Comparison of ENCODE assay signal across 2 cellular contexts in genomic region chr4:99714179-99714578, GRCh38.
A peak's percentile ranks its signal among the peaks of the same experiment; 100 is the strongest.
TF ChIP-seq lines count a peak whose summit lies in the region.

No MANE protein-coding gene starts in this region.

TF ChIP-seq in GM23338, 12 proteins besides CTCF, POLR2A, EP300 and RAD21:
- TF ChIP-seq ZNF331 (CRISPR knock-in tag; IDR thresholded peaks at IDR 0.05; ENCODE audit: low read depth) (no peak), EZH2 (IDR thresholded peaks at IDR 0.05; ENCODE audit: low read depth, unreplicated experiment) (no peak), ZNF114 (CRISPR knock-in tag; IDR thresholded peaks at IDR 0.05) (no peak), CREB1 (CRISPR knock-in tag; IDR thresholded peaks at IDR 0.05; ENCODE audit: low read depth) (no peak), ETS1 (IDR thresholded peaks at IDR 0.05) (no peak), JUNB (IDR thresholded peaks at IDR 0.05; ENCODE audit: unreplicated experiment) (no peak), NANOG (IDR thresholded peaks at IDR 0.05; ENCODE audit: borderline replicate concordance) (no peak), EZH2phosphoT487 (IDR thresholded peaks at IDR 0.05; ENCODE audit: unreplicated experiment) (no peak), STAT1 (IDR thresholded peaks at IDR 0.05; ENCODE audit: unreplicated experiment) (no peak), POLR2AphosphoS5 (IDR thresholded peaks at IDR 0.05; ENCODE audit: low read depth) (no peak)
- TF ChIP-seq, protein P1, sequence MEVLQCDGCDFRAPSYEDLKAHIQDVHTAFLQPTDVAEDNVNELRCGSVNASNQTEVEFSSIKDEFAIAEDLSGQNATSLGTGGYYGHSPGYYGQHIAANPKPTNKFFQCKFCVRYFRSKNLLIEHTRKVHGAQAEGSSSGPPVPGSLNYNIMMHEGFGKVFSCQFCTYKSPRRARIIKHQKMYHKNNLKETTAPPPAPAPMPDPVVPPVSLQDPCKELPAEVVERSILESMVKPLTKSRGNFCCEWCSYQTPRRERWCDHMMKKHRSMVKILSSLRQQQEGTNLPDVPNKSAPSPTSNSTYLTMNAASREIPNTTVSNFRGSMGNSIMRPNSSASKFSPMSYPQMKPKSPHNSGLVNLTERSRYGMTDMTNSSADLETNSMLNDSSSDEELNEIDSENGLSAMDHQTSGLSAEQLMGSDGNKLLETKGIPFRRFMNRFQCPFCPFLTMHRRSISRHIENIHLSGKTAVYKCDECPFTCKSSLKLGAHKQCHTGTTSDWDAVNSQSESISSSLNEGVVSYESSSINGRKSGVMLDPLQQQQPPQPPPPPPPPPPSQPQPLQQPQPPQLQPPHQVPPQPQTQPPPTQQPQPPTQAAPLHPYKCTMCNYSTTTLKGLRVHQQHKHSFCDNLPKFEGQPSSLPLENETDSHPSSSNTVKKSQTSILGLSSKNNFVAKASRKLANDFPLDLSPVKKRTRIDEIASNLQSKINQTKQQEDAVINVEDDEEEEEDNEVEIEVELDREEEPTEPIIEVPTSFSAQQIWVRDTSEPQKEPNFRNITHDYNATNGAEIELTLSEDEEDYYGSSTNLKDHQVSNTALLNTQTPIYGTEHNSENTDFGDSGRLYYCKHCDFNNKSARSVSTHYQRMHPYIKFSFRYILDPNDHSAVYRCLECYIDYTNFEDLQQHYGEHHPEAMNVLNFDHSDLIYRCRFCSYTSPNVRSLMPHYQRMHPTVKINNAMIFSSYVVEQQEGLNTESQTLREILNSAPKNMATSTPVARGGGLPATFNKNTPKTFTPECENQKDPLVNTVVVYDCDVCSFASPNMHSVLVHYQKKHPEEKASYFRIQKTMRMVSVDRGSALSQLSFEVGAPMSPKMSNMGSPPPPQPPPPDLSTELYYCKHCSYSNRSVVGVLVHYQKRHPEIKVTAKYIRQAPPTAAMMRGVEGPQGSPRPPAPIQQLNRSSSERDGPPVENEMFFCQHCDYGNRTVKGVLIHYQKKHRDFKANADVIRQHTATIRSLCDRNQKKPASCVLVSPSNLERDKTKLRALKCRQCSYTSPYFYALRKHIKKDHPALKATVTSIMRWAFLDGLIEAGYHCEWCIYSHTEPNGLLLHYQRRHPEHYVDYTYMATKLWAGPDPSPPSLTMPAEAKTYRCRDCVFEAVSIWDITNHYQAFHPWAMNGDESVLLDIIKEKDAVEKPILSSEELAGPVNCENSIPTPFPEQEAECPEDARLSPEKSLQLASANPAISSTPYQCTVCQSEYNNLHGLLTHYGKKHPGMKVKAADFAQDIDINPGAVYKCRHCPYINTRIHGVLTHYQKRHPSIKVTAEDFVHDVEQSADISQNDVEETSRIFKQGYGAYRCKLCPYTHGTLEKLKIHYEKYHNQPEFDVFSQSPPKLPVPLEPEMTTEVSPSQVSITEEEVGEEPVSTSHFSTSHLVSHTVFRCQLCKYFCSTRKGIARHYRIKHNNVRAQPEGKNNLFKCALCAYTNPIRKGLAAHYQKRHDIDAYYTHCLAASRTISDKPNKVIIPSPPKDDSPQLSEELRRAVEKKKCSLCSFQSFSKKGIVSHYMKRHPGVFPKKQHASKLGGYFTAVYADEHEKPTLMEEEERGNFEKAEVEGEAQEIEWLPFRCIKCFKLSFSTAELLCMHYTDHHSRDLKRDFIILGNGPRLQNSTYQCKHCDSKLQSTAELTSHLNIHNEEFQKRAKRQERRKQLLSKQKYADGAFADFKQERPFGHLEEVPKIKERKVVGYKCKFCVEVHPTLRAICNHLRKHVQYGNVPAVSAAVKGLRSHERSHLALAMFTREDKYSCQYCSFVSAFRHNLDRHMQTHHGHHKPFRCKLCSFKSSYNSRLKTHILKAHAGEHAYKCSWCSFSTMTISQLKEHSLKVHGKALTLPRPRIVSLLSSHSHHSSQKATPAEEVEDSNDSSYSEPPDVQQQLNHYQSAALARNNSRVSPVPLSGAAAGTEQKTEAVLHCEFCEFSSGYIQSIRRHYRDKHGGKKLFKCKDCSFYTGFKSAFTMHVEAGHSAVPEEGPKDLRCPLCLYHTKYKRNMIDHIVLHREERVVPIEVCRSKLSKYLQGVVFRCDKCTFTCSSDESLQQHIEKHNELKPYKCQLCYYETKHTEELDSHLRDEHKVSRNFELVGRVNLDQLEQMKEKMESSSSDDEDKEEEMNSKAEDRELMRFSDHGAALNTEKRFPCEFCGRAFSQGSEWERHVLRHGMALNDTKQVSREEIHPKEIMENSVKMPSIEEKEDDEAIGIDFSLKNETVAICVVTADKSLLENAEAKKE (CRISPR knock-in tag; IDR thresholded peaks at IDR 0.05), result no peak
- TF ChIP-seq, protein P2, sequence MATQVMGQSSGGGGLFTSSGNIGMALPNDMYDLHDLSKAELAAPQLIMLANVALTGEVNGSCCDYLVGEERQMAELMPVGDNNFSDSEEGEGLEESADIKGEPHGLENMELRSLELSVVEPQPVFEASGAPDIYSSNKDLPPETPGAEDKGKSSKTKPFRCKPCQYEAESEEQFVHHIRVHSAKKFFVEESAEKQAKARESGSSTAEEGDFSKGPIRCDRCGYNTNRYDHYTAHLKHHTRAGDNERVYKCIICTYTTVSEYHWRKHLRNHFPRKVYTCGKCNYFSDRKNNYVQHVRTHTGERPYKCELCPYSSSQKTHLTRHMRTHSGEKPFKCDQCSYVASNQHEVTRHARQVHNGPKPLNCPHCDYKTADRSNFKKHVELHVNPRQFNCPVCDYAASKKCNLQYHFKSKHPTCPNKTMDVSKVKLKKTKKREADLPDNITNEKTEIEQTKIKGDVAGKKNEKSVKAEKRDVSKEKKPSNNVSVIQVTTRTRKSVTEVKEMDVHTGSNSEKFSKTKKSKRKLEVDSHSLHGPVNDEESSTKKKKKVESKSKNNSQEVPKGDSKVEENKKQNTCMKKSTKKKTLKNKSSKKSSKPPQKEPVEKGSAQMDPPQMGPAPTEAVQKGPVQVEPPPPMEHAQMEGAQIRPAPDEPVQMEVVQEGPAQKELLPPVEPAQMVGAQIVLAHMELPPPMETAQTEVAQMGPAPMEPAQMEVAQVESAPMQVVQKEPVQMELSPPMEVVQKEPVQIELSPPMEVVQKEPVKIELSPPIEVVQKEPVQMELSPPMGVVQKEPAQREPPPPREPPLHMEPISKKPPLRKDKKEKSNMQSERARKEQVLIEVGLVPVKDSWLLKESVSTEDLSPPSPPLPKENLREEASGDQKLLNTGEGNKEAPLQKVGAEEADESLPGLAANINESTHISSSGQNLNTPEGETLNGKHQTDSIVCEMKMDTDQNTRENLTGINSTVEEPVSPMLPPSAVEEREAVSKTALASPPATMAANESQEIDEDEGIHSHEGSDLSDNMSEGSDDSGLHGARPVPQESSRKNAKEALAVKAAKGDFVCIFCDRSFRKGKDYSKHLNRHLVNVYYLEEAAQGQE (IDR thresholded peaks at IDR 0.05; ENCODE audit: unreplicated experiment), result no peak

TF ChIP-seq in H1, 55 proteins besides CTCF, POLR2A, EP300 and RAD21:
- TF ChIP-seq RXRA (IDR thresholded peaks at IDR 0.05; ENCODE audit: insufficient read depth, low read depth, low read length) (no peak), MAFK (IDR thresholded peaks at IDR 0.05; ENCODE audit: low read depth, low read length) (peak; percentile 69; the same call in 1 of the 2 replicates), BACH1 (IDR thresholded peaks at IDR 0.05; ENCODE audit: low read length) (peak; percentile 88)
